1 cellular context compared by ENCODE assay signal in the genomic region with DNA sequence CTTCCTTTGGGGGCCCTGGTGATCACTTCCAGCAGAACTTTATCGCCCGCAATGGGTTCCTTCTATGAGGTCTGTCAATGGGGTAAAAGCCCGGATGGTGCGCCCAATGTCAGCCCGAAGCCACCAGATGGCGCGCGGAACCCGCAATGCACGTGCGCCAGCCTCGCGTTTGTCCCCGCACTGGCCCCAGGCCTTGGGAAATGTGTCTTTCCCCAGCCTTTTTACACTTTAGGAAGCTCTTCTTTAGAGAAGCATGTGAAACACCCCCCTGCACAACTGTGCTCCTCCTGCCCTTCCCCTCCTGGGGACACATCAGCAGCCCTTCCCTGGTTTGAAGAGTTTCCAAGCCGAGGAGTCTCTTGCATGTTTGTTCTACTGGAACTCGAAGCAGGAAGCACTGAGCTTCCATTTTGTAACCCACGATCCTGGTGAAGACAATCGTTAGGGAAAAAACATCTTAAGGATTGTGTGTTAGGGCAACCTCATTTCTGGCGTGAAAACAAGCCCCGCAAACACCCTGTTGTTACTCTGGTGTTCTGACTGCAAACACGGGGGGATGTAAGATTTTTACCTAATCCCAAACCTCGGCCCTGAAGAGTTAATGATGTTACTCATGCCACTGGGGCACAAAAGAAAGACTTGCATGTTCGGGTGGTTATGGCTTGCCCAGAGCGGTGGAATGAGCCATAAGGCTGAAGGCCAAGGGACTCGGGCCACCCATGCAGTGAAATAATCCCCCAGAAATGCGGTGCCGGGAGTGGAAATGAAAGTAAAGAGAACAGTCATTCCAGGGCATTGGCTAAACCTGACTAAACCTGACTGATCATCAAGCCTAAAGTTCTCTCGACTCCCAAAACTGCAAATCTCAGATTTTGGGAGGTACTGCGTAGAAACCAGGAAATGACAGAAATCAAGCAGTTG.
TF ChIP-seq lines count a peak whose summit lies in the region.

No MANE protein-coding gene starts in this region.

TF ChIP-seq in K562, 482 proteins besides CTCF, POLR2A, EP300 and RAD21 (continued from another document and continues in another):
- no peak for TF ChIP-seq CEBPZ (IDR thresholded peaks at IDR 0.05; ENCODE audit: borderline replicate concordance, low read depth, low read length)
- no peak for TF ChIP-seq SNRNP70 (optimal IDR thresholded peaks at IDR 0.05; ENCODE audit: low read depth, low read length)
- TF ChIP-seq, protein P1, sequence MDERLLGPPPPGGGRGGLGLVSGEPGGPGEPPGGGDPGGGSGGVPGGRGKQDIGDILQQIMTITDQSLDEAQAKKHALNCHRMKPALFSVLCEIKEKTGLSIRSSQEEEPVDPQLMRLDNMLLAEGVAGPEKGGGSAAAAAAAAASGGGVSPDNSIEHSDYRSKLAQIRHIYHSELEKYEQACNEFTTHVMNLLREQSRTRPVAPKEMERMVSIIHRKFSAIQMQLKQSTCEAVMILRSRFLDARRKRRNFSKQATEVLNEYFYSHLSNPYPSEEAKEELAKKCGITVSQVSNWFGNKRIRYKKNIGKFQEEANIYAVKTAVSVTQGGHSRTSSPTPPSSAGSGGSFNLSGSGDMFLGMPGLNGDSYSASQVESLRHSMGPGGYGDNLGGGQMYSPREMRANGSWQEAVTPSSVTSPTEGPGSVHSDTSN (CRISPR knock-in tag; IDR thresholded peaks at IDR 0.05; ENCODE audit: low read depth), result no peak
- TF ChIP-seq, protein P1 (tag; conservative IDR thresholded peaks at IDR 0.05; ENCODE audit: low read depth), result peak; percentile 39
- no peak for TF ChIP-seq ZNF586 (CRISPR knock-in tag; conservative IDR thresholded peaks at IDR 0.05)
- no peak for TF ChIP-seq SMARCE1 (IDR thresholded peaks at IDR 0.05)
- no peak for TF ChIP-seq TRIM24 (IDR thresholded peaks at IDR 0.05)
- peak; percentile 84 for TF ChIP-seq ZNF668 (CRISPR knock-in tag; IDR thresholded peaks at IDR 0.05)
- no peak for TF ChIP-seq KAT2B (IDR thresholded peaks at IDR 0.05; ENCODE audit: low read depth, low read length)
- TF ChIP-seq, protein P2, sequence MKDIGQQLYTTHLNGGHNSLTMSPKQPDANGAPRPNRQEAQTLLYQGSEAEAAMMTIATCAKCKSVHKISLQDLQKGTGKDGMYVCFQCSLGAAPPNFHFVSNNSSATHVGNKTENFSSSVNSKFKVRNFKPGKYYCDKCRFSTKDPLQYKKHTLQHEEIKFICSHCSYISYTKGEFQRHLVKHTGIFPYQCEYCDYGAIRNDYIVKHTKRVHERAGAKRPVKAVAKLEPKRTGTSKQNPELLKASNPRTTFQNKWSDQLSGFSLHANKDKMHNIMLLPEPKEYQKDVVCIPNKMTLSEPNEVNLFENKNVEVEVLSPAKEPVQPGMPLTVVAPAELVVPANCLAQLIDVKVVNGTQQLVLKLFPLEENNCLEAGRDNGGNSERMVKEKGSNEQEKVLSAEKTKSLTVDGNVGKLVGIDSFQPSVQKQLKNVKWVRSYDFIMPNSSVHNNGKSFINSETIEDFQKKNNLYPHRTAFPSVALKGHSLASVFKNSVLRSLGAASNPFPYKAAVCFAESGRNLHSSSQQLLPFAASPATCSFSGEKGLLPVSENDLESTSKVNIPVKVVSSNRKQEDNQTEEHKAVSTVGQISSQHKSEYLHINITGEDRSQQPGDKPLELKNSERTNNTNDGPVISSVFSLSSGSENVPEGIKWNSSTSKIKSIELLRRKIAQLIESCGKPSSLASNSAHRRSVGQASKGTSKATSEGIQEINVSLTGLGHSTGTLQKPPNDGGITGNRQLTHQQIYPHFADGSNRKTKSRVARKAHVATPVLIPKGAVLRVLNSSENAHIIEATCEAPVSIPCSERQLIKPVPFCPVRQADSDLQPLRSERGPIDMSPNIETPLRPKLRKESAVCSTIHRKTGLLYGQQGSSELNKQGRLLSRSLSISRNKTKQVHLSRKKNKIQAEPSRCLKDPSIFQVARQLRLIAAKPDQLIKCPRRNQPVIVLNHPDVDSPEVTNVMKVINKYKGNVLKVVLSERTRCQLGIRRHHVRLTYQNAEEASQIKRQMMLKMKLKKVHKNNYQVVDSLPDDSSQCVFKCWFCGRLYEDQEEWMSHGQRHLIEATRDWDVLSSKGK (CRISPR knock-in tag; IDR thresholded peaks at IDR 0.05), result no peak
- no peak for TF ChIP-seq PKNOX1 (IDR thresholded peaks at IDR 0.05)
- no peak for TF ChIP-seq ETS1 (conservative IDR thresholded peaks at IDR 0.05; ENCODE audit: control insufficient read depth, low read depth, low read length)
- TF ChIP-seq CUX1 (CRISPR knock-in tag; IDR thresholded peaks at IDR 0.05), result no peak
- TF ChIP-seq SMARCA5 (IDR thresholded peaks at IDR 0.05), result no peak
- peak in 1 of 2 experiments; percentile 83; a peak in 1 of 3 replicates for TF ChIP-seq CBX3 (IDR thresholded peaks at IDR 0.05; ENCODE audit: borderline replicate concordance in 1 of 2, low read length in 2 of 2)
- TF ChIP-seq ZNF431 (CRISPR knock-in tag; IDR thresholded peaks at IDR 0.05), result peak; percentile 80; the same call in 1 of the 2 replicates
- TF ChIP-seq ZNF143 (CRISPR knock-in tag; IDR thresholded peaks at IDR 0.05), result no peak
- TF ChIP-seq SAP30 (IDR thresholded peaks at IDR 0.05; ENCODE audit: borderline replicate concordance, insufficient read depth, low read depth, low read length, poor library complexity, severe bottlenecking), result no peak
- TF ChIP-seq ZNF121 (CRISPR knock-in tag; conservative IDR thresholded peaks at IDR 0.05), result no peak
- 0 out of 2 replicates have a peak, but pooled peaks have one; percentile 52 for TF ChIP-seq HOXB6 (CRISPR knock-in tag; IDR thresholded peaks at IDR 0.05; ENCODE audit: borderline replicate concordance)
- TF ChIP-seq, protein P3, sequence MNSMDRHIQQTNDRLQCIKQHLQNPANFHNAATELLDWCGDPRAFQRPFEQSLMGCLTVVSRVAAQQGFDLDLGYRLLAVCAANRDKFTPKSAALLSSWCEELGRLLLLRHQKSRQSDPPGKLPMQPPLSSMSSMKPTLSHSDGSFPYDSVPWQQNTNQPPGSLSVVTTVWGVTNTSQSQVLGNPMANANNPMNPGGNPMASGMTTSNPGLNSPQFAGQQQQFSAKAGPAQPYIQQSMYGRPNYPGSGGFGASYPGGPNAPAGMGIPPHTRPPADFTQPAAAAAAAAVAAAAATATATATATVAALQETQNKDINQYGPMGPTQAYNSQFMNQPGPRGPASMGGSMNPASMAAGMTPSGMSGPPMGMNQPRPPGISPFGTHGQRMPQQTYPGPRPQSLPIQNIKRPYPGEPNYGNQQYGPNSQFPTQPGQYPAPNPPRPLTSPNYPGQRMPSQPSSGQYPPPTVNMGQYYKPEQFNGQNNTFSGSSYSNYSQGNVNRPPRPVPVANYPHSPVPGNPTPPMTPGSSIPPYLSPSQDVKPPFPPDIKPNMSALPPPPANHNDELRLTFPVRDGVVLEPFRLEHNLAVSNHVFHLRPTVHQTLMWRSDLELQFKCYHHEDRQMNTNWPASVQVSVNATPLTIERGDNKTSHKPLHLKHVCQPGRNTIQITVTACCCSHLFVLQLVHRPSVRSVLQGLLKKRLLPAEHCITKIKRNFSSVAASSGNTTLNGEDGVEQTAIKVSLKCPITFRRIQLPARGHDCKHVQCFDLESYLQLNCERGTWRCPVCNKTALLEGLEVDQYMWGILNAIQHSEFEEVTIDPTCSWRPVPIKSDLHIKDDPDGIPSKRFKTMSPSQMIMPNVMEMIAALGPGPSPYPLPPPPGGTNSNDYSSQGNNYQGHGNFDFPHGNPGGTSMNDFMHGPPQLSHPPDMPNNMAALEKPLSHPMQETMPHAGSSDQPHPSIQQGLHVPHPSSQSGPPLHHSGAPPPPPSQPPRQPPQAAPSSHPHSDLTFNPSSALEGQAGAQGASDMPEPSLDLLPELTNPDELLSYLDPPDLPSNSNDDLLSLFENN (IDR thresholded peaks at IDR 0.05; ENCODE audit: low read depth in 2 of 2, low read length in 2 of 2), result 0 out of 4 replicates have a peak, but pooled peaks of 1 of the 2 experiments have one; percentile 27
- peak; percentile 51 for TF ChIP-seq NEUROD1 (IDR thresholded peaks at IDR 0.05; ENCODE audit: borderline replicate concordance, low read depth, low read length, partially characterized antibody)
- no peak for TF ChIP-seq SREBF1 (IDR thresholded peaks at IDR 0.05; ENCODE audit: borderline replicate concordance, low read depth, low read length)
- TF ChIP-seq ZNF512 (tag; IDR thresholded peaks at IDR 0.05), result no peak
- no peak for TF ChIP-seq PHTF2 (CRISPR knock-in tag; IDR thresholded peaks at IDR 0.05)
